Comparison of ENCODE assay signal across 11 cellular contexts in the genomic region with DNA sequence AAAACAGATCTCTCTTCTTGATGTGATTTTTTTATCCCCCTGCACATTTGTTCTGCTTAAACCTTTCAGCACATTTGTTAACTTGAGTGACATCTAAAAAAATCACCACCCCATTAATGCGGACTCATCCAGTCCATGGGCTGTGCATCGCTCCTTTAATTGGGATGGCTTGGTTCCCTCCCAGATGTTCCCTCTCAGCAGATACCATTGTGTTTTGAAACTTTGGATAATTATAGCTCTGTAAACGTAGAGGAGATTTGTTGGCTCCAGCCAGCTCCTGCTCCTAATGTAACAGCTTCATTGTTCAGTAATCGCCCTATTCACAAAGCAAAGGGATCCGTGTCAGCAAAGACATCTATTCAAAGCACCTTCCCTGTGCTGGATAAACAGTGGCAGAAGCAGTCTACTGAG.
DNase-seq lines count a peak whose midpoint lies in the region; ATAC-seq lines count a peak whose summit lies in the region.
"Had no signal": no experiment of that assay in that cellular context is flagged by ENCODE, and none has a peak within 500 bp of the region (broad histone marks: within the 10 kb centered on the region; RNA-seq: fewer than 3 reads in every experiment).

No MANE protein-coding gene starts in this region.

- H3K36me3 ChIP-seq in KOPT-K1 (ENCODE audit: insufficient read depth, low read length): no peaks in the 10 kb centered on the region
- no peaks in the 10 kb centered on the region for H3K36me3 ChIP-seq in stomach smooth muscle (ENCODE audit: control insufficient read depth in 2 of 2, insufficient read depth in 2 of 2, low read length in 2 of 2)
- H3K36me3 ChIP-seq: SJSA1 had no signal

- intact Hi-C loops in left cardiac atrium (cut with DNase I): no loop called here
- intact Hi-C loops in activated T-helper 2 cell treated with anti-CD3 and anti-CD28 coated beads, Interferon-gamma antibody, Interleukin-2, Interleukin-4, amounts not matched to agents 10 μg/mL and 5 μg/mL and 100 μg/mL, durations not matched to agents 14 hours and 24 hours and 36 hours (cut with micrococcal nuclease): no loop called here

- no peaks in the 10 kb centered on the region for H3K9me3 Mint-ChIP-seq in activated T-helper 2 cell treated with anti-CD3 and anti-CD28 coated beads, Interferon-gamma antibody, Interleukin-2, Interleukin-4, amounts not matched to agents 10 μg/mL and 5 μg/mL and 100 μg/mL, durations not matched to agents 14 hours and 24 hours and 36 hours
- H3K9me3 Mint-ChIP-seq: activated CD4-positive, alpha-beta memory T cell treated with anti-CD3 and anti-CD28 coated beads, Interleukin-2, amount 10 ng/mL, durations not matched to agents 7 days and 5 days had no signal

- no peak overlapping the region for H3K9ac ChIP-seq in stomach smooth muscle (ENCODE audit: low read length in 2 of 2)

- DNase-seq in NCI-H69 (lab: John Stamatoyannopoulos, UW) (peak; percentile 99), left cardiac atrium (no peak), DMS53 (lab: John Stamatoyannopoulos, UW) (no peak), T-helper 1 cell (no peak)
- no peak for DNase-seq in activated T-helper 2 cell treated with anti-CD3 and anti-CD28 coated beads, Interferon-gamma antibody, Interleukin-2, Interleukin-4, amounts not matched to agents 10 μg/mL and 5 μg/mL and 100 μg/mL, durations not matched to agents 14 hours and 24 hours and 36 hours (ENCODE audit: low spot score)
- DNase-seq: activated CD4-positive, alpha-beta memory T cell treated with anti-CD3 and anti-CD28 coated beads, Interleukin-2, amount 10 ng/mL, durations not matched to agents 7 days and 5 days; Kasumi-1 had no signal

- peaks cover 25% of the 10 kb centered on the region for H3K4me1 Mint-ChIP-seq in activated T-helper 2 cell treated with anti-CD3 and anti-CD28 coated beads, Interferon-gamma antibody, Interleukin-2, Interleukin-4, amounts not matched to agents 10 μg/mL and 5 μg/mL and 100 μg/mL, durations not matched to agents 14 hours and 24 hours and 36 hours (ENCODE audit: low read depth)
- H3K4me1 Mint-ChIP-seq: activated CD4-positive, alpha-beta memory T cell treated with anti-CD3 and anti-CD28 coated beads, Interleukin-2, amount 10 ng/mL, durations not matched to agents 7 days and 5 days had no signal

- peak; percentile 83 to 89 for ATAC-seq in left cardiac atrium
- no peak for ATAC-seq in GM21737 (IDR thresholded peaks at IDR 0.05; ENCODE audit: unreplicated experiment)

- H3K4me3 ChIP-seq in stomach smooth muscle (ENCODE audit: low read length in 2 of 2): peak overlapping the region; percentile 38 to 58
- H3K4me3 ChIP-seq: SJSA1 had no signal

- peaks cover 9% of the 10 kb centered on the region for H3K36me3 Mint-ChIP-seq in activated T-helper 2 cell treated with anti-CD3 and anti-CD28 coated beads, Interferon-gamma antibody, Interleukin-2, Interleukin-4, amounts not matched to agents 10 μg/mL and 5 μg/mL and 100 μg/mL, durations not matched to agents 14 hours and 24 hours and 36 hours (ENCODE audit: low read depth)

- H3K27me3 Mint-ChIP-seq in activated T-helper 2 cell treated with anti-CD3 and anti-CD28 coated beads, Interferon-gamma antibody, Interleukin-2, Interleukin-4, amounts not matched to agents 10 μg/mL and 5 μg/mL and 100 μg/mL, durations not matched to agents 14 hours and 24 hours and 36 hours (ENCODE audit: low read depth): no peaks in the 10 kb centered on the region
- H3K27me3 Mint-ChIP-seq: activated CD4-positive, alpha-beta memory T cell treated with anti-CD3 and anti-CD28 coated beads, Interleukin-2, amount 10 ng/mL, durations not matched to agents 7 days and 5 days had no signal

- H3K27ac Mint-ChIP-seq in activated T-helper 2 cell treated with anti-CD3 and anti-CD28 coated beads, Interferon-gamma antibody, Interleukin-2, Interleukin-4, amounts not matched to agents 10 μg/mL and 5 μg/mL and 100 μg/mL, durations not matched to agents 14 hours and 24 hours and 36 hours: no peak overlapping the region
- H3K27ac Mint-ChIP-seq: activated CD4-positive, alpha-beta memory T cell treated with anti-CD3 and anti-CD28 coated beads, Interleukin-2, amount 10 ng/mL, durations not matched to agents 7 days and 5 days had no signal

- no peaks in the 10 kb centered on the region for H3K27me3 ChIP-seq in stomach smooth muscle (ENCODE audit: control insufficient read depth in 1 of 2, insufficient read depth in 2 of 2, low read length in 2 of 2)
- H3K27me3 ChIP-seq: SJSA1 had no signal

- no peaks in the 10 kb centered on the region for H3K9me3 ChIP-seq in KOPT-K1 (ENCODE audit: insufficient read depth, low read length, poor library complexity, severe bottlenecking)
- H3K9me3 ChIP-seq in stomach smooth muscle (ENCODE audit: control insufficient read depth in 2 of 2, low read length in 2 of 2): no peaks in the 10 kb centered on the region
- H3K9me3 ChIP-seq: SJSA1 had no signal

- H3K4me3 Mint-ChIP-seq in activated T-helper 2 cell treated with anti-CD3 and anti-CD28 coated beads, Interferon-gamma antibody, Interleukin-2, Interleukin-4, amounts not matched to agents 10 μg/mL and 5 μg/mL and 100 μg/mL, durations not matched to agents 14 hours and 24 hours and 36 hours (ENCODE audit: low read depth): no peak overlapping the region
- H3K4me3 Mint-ChIP-seq: activated CD4-positive, alpha-beta memory T cell treated with anti-CD3 and anti-CD28 coated beads, Interleukin-2, amount 10 ng/mL, durations not matched to agents 7 days and 5 days had no signal

- H3K4me1 ChIP-seq in stomach smooth muscle (ENCODE audit: control insufficient read depth, insufficient read depth, low read length): peaks cover 26% of the 10 kb centered on the region
- H3K4me1 ChIP-seq: SJSA1 had no signal

- H3K27ac ChIP-seq in KOPT-K1 (ENCODE audit: low read depth, low read length, poor library complexity, severe bottlenecking) (peak overlapping the region; percentile 73), stomach smooth muscle (ENCODE audit: low read length) (peak overlapping the region; percentile 46)
- H3K27ac ChIP-seq: SJSA1 had no signal
